In genomic region chr2:67646714-67647333, GRCh38 we compare ENCODE assay signal across 23 cellular contexts.
DNase-seq lines count a peak whose midpoint lies in the region; ATAC-seq, FAIRE-seq and TF ChIP-seq lines count a peak whose summit lies in the region.
"Had no signal": no experiment of that assay in that cellular context is flagged by ENCODE, and none has a peak within 500 bp of the region (broad histone marks: within the 10 kb centered on the region; RNA-seq: fewer than 3 reads in every experiment).

No MANE protein-coding gene starts in this region.

- 0 out of 2 replicates have a peak overlapping the region, but pooled peaks have one; percentile 7 for H3K14ac ChIP-seq in IMR-90 (replicated peaks; ENCODE audit: low read depth, low read length)

- FAIRE-seq in urothelium cell line (lab: Jason Lieb, UNC), result peak; percentile 63
- FAIRE-seq: GM12892, GM18507, H1 had no signal

- H3K27ac ChIP-seq in breast epithelium, result no peak overlapping the region
- H3K27ac ChIP-seq in IMR-90 (ENCODE audit: insufficient read depth, low read length), result no peak overlapping the region
- H3K27ac ChIP-seq in endodermal cell (ENCODE audit: low read depth, low read length), result no peak overlapping the region
- H3K27ac ChIP-seq: HL-60 had no signal

- in situ Hi-C loops in IMR-90 (cut with MboI; ENCODE audit: low sequenced_read_pairs), result loop anchor here (10.0 to 25.0 kb wide), 3 partner anchors 410 to 1212 kb away; partner anchors contain the start of gene MEIS1

- CTCF ChIA-PET in MCF 10A (lab: Yijun Ruan, JAX) (interaction anchor here (0.6 to 0.9 kb wide), 2 partner anchors 377 to 1992 kb away, joined by 3 to 4 read pairs; no protein-coding TSS in a partner anchor), IMR-90 (lab: Yijun Ruan, JAX) (no interaction called here)

- H3K4me3 Mint-ChIP-seq in MCF 10A (ENCODE audit: unreplicated experiment), result no peak overlapping the region
- no peak overlapping the region for H3K4me3 Mint-ChIP-seq in endodermal cell
- H3K4me3 Mint-ChIP-seq: CD4-positive, CD25-positive, alpha-beta regulatory T cell; CD8-positive, alpha-beta memory T cell had no signal

- TF ChIP-seq CTCF in MCF 10A (IDR thresholded peaks at IDR 0.05; ENCODE audit: unreplicated experiment) (no peak), breast epithelium (IDR thresholded peaks at IDR 0.05) (no peak), IMR-90 (conservative IDR thresholded peaks at IDR 0.05; ENCODE audit: low read depth, low read length) (no peak), endodermal cell (conservative IDR thresholded peaks at IDR 0.05) (no peak)

- peaks cover 0 to 11% of the 10 kb centered on the region in 2 experiments; a peak in 2 of 4 replicates for H3K79me1 ChIP-seq in IMR-90 (ENCODE audit: low read depth in 1 of 2, low read length in 2 of 2)

- H4K20me1 ChIP-seq in IMR-90 (ENCODE audit: insufficient read depth, low read length), result no peaks in the 10 kb centered on the region

- H2BK120ac ChIP-seq in IMR-90 (ENCODE audit: low read depth, low read length), result no peak overlapping the region

- TF ChIP-seq POLR2A in breast epithelium (IDR thresholded peaks at IDR 0.05) (no peak), IMR-90 (IDR thresholded peaks at IDR 0.05; ENCODE audit: low read depth, low read length) (no peak)

- peak overlapping the region; percentile 7 for H2AK5ac ChIP-seq in IMR-90 (ENCODE audit: low read depth, low read length)

- 100% methylated on average over 2 of the region's 6 CpGs; no CpG with 5 or more reads in 1 of the 2 experiments for WGBS in IMR-90 (ENCODE audit: extremely low coverage in 2 of 2, insufficient read length in 1 of 2), 2 experiments
- WGBS in endodermal cell (ENCODE audit: insufficient coverage in 1 of 2, insufficient read length in 1 of 2), 2 experiments, result 93% methylated on average over 3 to 6 of the region's 6 CpGs

- H3K27ac Mint-ChIP-seq in MCF 10A (ENCODE audit: low read depth, unreplicated experiment) (peak overlapping the region; percentile 41), endodermal cell (no peak overlapping the region)
- H3K27ac Mint-ChIP-seq: CD8-positive, alpha-beta memory T cell had no signal

- H3K9me3 Mint-ChIP-seq in MCF 10A (ENCODE audit: unreplicated experiment) (peaks cover 14% of the 10 kb centered on the region), endodermal cell (no peaks in the 10 kb centered on the region)

- H4K91ac ChIP-seq in IMR-90 (ENCODE audit: insufficient read depth, low read depth, low read length), result no peak overlapping the region

- H3K27me3 Mint-ChIP-seq in MCF 10A (ENCODE audit: insufficient read depth, unreplicated experiment) (no peaks in the 10 kb centered on the region), endodermal cell (ENCODE audit: insufficient read depth) (peaks cover 21% of the 10 kb centered on the region)
- H3K27me3 Mint-ChIP-seq: CD4-positive, CD25-positive, alpha-beta regulatory T cell had no signal

- peak overlapping the region; percentile 6; the same call in 1 of the 2 replicates for H3K4ac ChIP-seq in IMR-90 (ENCODE audit: low read depth, low read length)

- H2BK15ac ChIP-seq in IMR-90 (ENCODE audit: low read depth, low read length), result peak overlapping the region; percentile 46; the same call in 1 of the 3 replicates

- no peak overlapping the region for H2BK5ac ChIP-seq in IMR-90 (ENCODE audit: low read depth, low read length, poor library complexity, severe bottlenecking)

- peaks cover 6 to 13% of the 10 kb centered on the region in 2 donors for H3K9me3 ChIP-seq in breast epithelium
- H3K9me3 ChIP-seq in IMR-90 (ENCODE audit: control insufficient read depth, insufficient read depth, low read length), result peaks cover 7% of the 10 kb centered on the region
- H3K9me3 ChIP-seq in endodermal cell (ENCODE audit: control insufficient read depth, low read length), result peaks cover 17% of the 10 kb centered on the region
- H3K9me3 ChIP-seq: BE2C, HAP-1 had no signal

- H2BK20ac ChIP-seq in IMR-90 (ENCODE audit: low read depth, low read length), result no peak overlapping the region

- no peak overlapping the region for H2AK9ac ChIP-seq in IMR-90 (replicated peaks; ENCODE audit: low read depth, low read length, poor library complexity)

- no peak overlapping the region for H3K4me3 ChIP-seq in breast epithelium
- no peak overlapping the region for H3K4me3 ChIP-seq in IMR-90 (ENCODE audit: insufficient read depth, low read depth, low read length)
- peak overlapping the region; percentile 58 for H3K4me3 ChIP-seq in endodermal cell (ENCODE audit: low read length)
- H3K4me3 ChIP-seq: HAP-1 had no signal

- no peak overlapping the region for H4K8ac ChIP-seq in IMR-90 (ENCODE audit: low read depth in 2 of 2, low read length in 2 of 2)

- no peak overlapping the region for H3K56ac ChIP-seq in IMR-90 (ENCODE audit: extremely low read depth, insufficient read depth, low read length)

- DNase-seq in MCF 10A (ENCODE audit: unreplicated experiment) (no peak), breast epithelium (ENCODE audit: low spot score in 2 of 2) (no peak), IMR-90 (no peak), endodermal cell (peak; percentile 43), urothelium cell line (ENCODE audit: low spot score) (no peak), NCI-H526 treated with DMSO at 0.1 percent for 48 hours (lab: John Stamatoyannopoulos, UW) (no peak)
- DNase-seq in activated T-cell treated with anti-CD3 and anti-CD28 coated beads, Interleukin-2, amount 50 U/mL, for 48 hours, result no peak
- DNase-seq: 8988T; BE2C; C1 segment of cervical spinal cord; CD4-positive, CD25-positive, alpha-beta regulatory T cell; CD8-positive, alpha-beta memory T cell; COR-L47; DMS 273 treated with DMSO at 0.1 percent for 48 hours; DMS79; GDM1; KBM-7 had no signal

- no peaks in the 10 kb centered on the region for H3K36me3 ChIP-seq in breast epithelium
- no peaks in the 10 kb centered on the region for H3K36me3 ChIP-seq in IMR-90 (ENCODE audit: control insufficient read depth, insufficient read depth, low read length)
- no peaks in the 10 kb centered on the region for H3K36me3 ChIP-seq in endodermal cell (ENCODE audit: control insufficient read depth, insufficient read depth, low read length)
- H3K36me3 ChIP-seq: BE2C, HAP-1 had no signal

- ATAC-seq in IMR-90 (ENCODE audit: low read depth) (no peak), GM21717 (IDR thresholded peaks at IDR 0.05; ENCODE audit: unreplicated experiment) (no peak)

- H3K36me3 Mint-ChIP-seq in MCF 10A (ENCODE audit: insufficient read depth, unreplicated experiment) (no peaks in the 10 kb centered on the region), endodermal cell (ENCODE audit: low read depth) (no peaks in the 10 kb centered on the region)
- H3K36me3 Mint-ChIP-seq: CD4-positive, CD25-positive, alpha-beta regulatory T cell; CD8-positive, alpha-beta memory T cell had no signal

- POLR2A ChIA-PET in MCF 10A (lab: Yijun Ruan, JAX), result interaction anchor here (0.7 kb wide), 1 partner anchor 8 kb away, joined by 3 read pairs; no protein-coding TSS in a partner anchor
- POLR2A ChIA-PET in IMR-90 (lab: Charles Lee; ENCODE audit: unreplicated experiment), result no interaction called here

- intact Hi-C loops in MCF 10A (cut with micrococcal nuclease) (no loop called here), breast epithelium (cut with DNase I; ENCODE audit: low total_unique reads) (no loop called here), IMR-90 (cut with micrococcal nuclease) (no loop called here)

- no peak overlapping the region for H4K5ac ChIP-seq in IMR-90 (ENCODE audit: low read depth, low read length)

- no peak for TF ChIP-seq RAD21 in IMR-90 (IDR thresholded peaks at IDR 0.05; ENCODE audit: low read length)

- dilution Hi-C loops in IMR-90 (cut with HindIII; ENCODE audit: low sequenced_read_pairs, unreplicated experiment), result no loop called here

- H3K4me1 ChIP-seq in breast epithelium (no peaks in the 10 kb centered on the region), IMR-90 (ENCODE audit: control insufficient read depth, insufficient read depth, low read length) (peaks cover 11% of the 10 kb centered on the region), endodermal cell (ENCODE audit: control insufficient read depth, insufficient read depth, low read length) (peaks cover 6% of the 10 kb centered on the region)
- H3K4me1 ChIP-seq: HAP-1 had no signal

- H3K23ac ChIP-seq in IMR-90 (ENCODE audit: low read depth, low read length), result no peak overlapping the region

- no peak overlapping the region for H2AFZ ChIP-seq in IMR-90 (replicated peaks; ENCODE audit: low read length, poor library complexity)

- peaks cover 4% of the 10 kb centered on the region for H3K9me1 ChIP-seq in IMR-90 (ENCODE audit: insufficient read depth, low read length)

- H3K18ac ChIP-seq in IMR-90 (ENCODE audit: low read depth, low read length), result peak overlapping the region; percentile 6; the same call in 1 of the 2 replicates

- H3K27me3 ChIP-seq in breast epithelium (no peaks in the 10 kb centered on the region), IMR-90 (ENCODE audit: control insufficient read depth, insufficient read depth, low read length) (no peaks in the 10 kb centered on the region), endodermal cell (ENCODE audit: control insufficient read depth, insufficient read depth, low read length, poor library complexity, severe bottlenecking) (peaks cover 27% of the 10 kb centered on the region)
- H3K27me3 ChIP-seq: BE2C had no signal

- H3K4me1 Mint-ChIP-seq in MCF 10A (ENCODE audit: insufficient read depth, unreplicated experiment), result peaks cover 28% of the 10 kb centered on the region
- peaks cover 18% of the 10 kb centered on the region for H3K4me1 Mint-ChIP-seq in endodermal cell
- H3K4me1 Mint-ChIP-seq: CD4-positive, CD25-positive, alpha-beta regulatory T cell; CD8-positive, alpha-beta memory T cell had no signal

- no peak overlapping the region for H3K9ac ChIP-seq in IMR-90 (ENCODE audit: low read depth, low read length)
- H3K9ac ChIP-seq in endodermal cell (ENCODE audit: extremely low read depth, low read length, poor library complexity, severe bottlenecking), result no peak overlapping the region

- BruUV-seq in MCF 10A (replicated peaks; lab: Mats Ljungman, UMichigan) (no TSS peak), IMR-90 (replicated peaks; lab: Mats Ljungman, UMichigan) (no TSS peak)

- H3K4me2 ChIP-seq in IMR-90 (ENCODE audit: low read depth, low read length), result no peak overlapping the region

TF ChIP-seq in IMR-90, 13 proteins besides CTCF, POLR2A, EP300 and RAD21 (continues in another document):
- TF ChIP-seq RFX5 (IDR thresholded peaks at IDR 0.05; ENCODE audit: low read depth, low read length) (no peak), USF2 (IDR thresholded peaks at IDR 0.05; ENCODE audit: low read depth, low read length) (no peak), MXI1 (IDR thresholded peaks at IDR 0.05; ENCODE audit: borderline replicate concordance, low read depth, low read length) (no peak), FOS (IDR thresholded peaks at IDR 0.05; ENCODE audit: low read depth, low read length) (no peak), MAFK (IDR thresholded peaks at IDR 0.05; ENCODE audit: low read depth, low read length) (no peak), BHLHE40 (IDR thresholded peaks at IDR 0.05; ENCODE audit: low read depth, low read length) (no peak)
